Comparison of ENCODE assay signal across 8 cellular contexts in the genomic region with DNA sequence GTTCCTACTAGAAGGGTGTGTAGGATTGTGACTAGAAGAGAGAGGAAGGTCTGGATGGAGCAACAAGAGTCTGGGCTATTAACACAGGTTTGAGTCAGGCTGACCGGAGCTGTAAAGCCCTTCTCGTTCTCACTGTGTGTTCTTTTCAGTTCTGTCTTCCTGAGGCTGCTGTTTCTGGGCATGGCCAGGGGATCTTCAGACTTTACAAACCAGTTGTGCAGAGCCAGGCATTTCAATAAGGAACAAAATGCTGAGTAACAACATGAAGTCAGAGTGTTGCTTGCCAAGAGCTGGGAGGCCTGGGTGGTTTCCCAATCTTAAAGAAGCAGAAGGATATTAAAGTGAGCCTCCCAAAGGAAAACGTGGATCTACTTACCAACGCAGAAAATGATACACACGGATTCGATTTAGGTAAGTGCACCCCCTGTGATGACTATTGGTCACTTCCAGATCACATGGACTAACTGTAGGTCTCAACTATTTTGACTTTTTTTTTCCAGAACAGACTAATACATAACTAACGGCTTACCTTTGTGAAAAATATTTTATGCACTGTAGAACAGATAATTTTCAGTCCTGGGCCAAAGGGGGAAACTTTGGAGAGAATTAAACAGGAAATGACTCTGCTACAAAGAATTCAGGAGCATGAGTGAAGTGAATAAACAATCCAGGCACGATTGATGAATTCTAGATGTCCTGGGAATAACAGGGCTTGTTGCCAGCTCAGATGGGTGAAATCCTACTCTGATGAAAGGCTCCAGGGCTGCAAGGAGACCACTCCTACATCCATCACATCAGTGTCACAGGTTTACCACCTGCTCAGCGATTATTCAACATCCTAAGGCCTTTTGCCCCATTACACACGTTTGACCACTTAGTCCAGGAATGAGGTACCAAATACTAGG.
A peak's percentile ranks its signal among the peaks of the same experiment; 100 is the strongest.
DNase-seq lines count a peak whose midpoint lies in the region; ATAC-seq and TF ChIP-seq lines count a peak whose summit lies in the region.

No MANE protein-coding gene starts in this region.

- ATAC-seq in GM23338 (peak; percentile 37; the same call in 2 of the 3 replicates), HG02938 (IDR thresholded peaks at IDR 0.05; ENCODE audit: unreplicated experiment) (no peak)

- no peaks in the 10 kb centered on the region for H3K9me3 ChIP-seq in esophagus muscularis mucosa

- no peaks in the 10 kb centered on the region for H3K27me3 ChIP-seq in GM23338 (ENCODE audit: insufficient read depth)
- no peaks in the 10 kb centered on the region for H3K27me3 ChIP-seq in esophagus muscularis mucosa

- no peaks in the 10 kb centered on the region for H3K79me2 ChIP-seq in GM23338 (replicated peaks; ENCODE audit: insufficient read depth)

- no peaks in the 10 kb centered on the region for H4K20me1 ChIP-seq in GM23338 (replicated peaks; ENCODE audit: insufficient read depth)

- peak overlapping the region; percentile 91 for H2AFZ ChIP-seq in GM23338

- peak; percentile 10 for DNase-seq in 8988T
- DNase-seq in GM23338 (ENCODE audit: low spot score): no peak
- DNase-seq in RKO (ENCODE audit: low spot score): peak; percentile 26
- peak; percentile 95 for DNase-seq in esophagus muscularis mucosa (ENCODE audit: extremely low spot score)
- no peak for DNase-seq in nephron progenitor cell
- DNase-seq in T-helper 2 cell treated with Interferon-gamma antibody and Interleukin-4, amounts not matched to agents 5 μg/mL and 100 μg/mL, for 36 hours (ENCODE audit: low spot score): no peak
- DNase-seq in retina: no peak

- H3K36me3 Mint-ChIP-seq in GM23338 (ENCODE audit: low read depth) (no peaks in the 10 kb centered on the region), nephron progenitor cell (ENCODE audit: low read depth) (no peaks in the 10 kb centered on the region)
- H3K36me3 Mint-ChIP-seq in T-helper 2 cell treated with Interferon-gamma antibody and Interleukin-4, amounts not matched to agents 5 μg/mL and 100 μg/mL, for 36 hours (ENCODE audit: low read depth): no peaks in the 10 kb centered on the region

- H3K9me3 Mint-ChIP-seq in GM23338: no peaks in the 10 kb centered on the region
- H3K9me3 Mint-ChIP-seq in nephron progenitor cell: no peaks in the 10 kb centered on the region
- no peaks in the 10 kb centered on the region for H3K9me3 Mint-ChIP-seq in T-helper 2 cell treated with Interferon-gamma antibody and Interleukin-4, amounts not matched to agents 5 μg/mL and 100 μg/mL, for 36 hours

- no peak for TF ChIP-seq EP300 in esophagus muscularis mucosa (IDR thresholded peaks at IDR 0.05)

- H3K27ac ChIP-seq in GM23338 (ENCODE audit: low read depth): no peak overlapping the region
- peak overlapping the region; percentile 76 to 84 (median 79) for H3K27ac ChIP-seq in esophagus muscularis mucosa (replicated peaks in 1 of 4)

- H3F3A ChIP-seq in GM23338 (replicated peaks; ENCODE audit: low read depth): no peaks in the 10 kb centered on the region

- H3K9me2 ChIP-seq in GM23338 (ENCODE audit: insufficient read depth): no peaks in the 10 kb centered on the region; the same call in 1 of the 2 replicates

- H3K4me3 ChIP-seq in GM23338 (no peak overlapping the region), esophagus muscularis mucosa (peak overlapping the region; percentile 1 to 32 (median 12))

- H3K4me3 Mint-ChIP-seq in GM23338 (no peak overlapping the region), nephron progenitor cell (no peak overlapping the region)
- no peak overlapping the region for H3K4me3 Mint-ChIP-seq in T-helper 2 cell treated with Interferon-gamma antibody and Interleukin-4, amounts not matched to agents 5 μg/mL and 100 μg/mL, for 36 hours

- H3K27me3 Mint-ChIP-seq in GM23338 (ENCODE audit: insufficient read depth, low read depth, poor library complexity) (peaks cover 2% of the 10 kb centered on the region), nephron progenitor cell (ENCODE audit: low read depth, poor library complexity) (peaks cover 4% of the 10 kb centered on the region)
- peaks cover 20% of the 10 kb centered on the region for H3K27me3 Mint-ChIP-seq in T-helper 2 cell treated with Interferon-gamma antibody and Interleukin-4, amounts not matched to agents 5 μg/mL and 100 μg/mL, for 36 hours (ENCODE audit: low read depth)

- H3K27ac Mint-ChIP-seq in GM23338 (peak overlapping the region; percentile 79; the same call in 1 of the 2 replicates), nephron progenitor cell (peak overlapping the region; percentile 78)
- no peak overlapping the region for H3K27ac Mint-ChIP-seq in T-helper 2 cell treated with Interferon-gamma antibody and Interleukin-4, amounts not matched to agents 5 μg/mL and 100 μg/mL, for 36 hours

- H3K4me2 ChIP-seq in GM23338: no peak overlapping the region

- peaks cover 7% of the 10 kb centered on the region; the same call in 2 of the 3 replicates for H3K4me1 Mint-ChIP-seq in GM23338
- peaks cover 13% of the 10 kb centered on the region for H3K4me1 Mint-ChIP-seq in nephron progenitor cell
- H3K4me1 Mint-ChIP-seq in T-helper 2 cell treated with Interferon-gamma antibody and Interleukin-4, amounts not matched to agents 5 μg/mL and 100 μg/mL, for 36 hours (ENCODE audit: low read depth): peaks cover 26% of the 10 kb centered on the region

- intact Hi-C loops in esophagus muscularis mucosa (cut with DNase I): loop anchor here (2.0 to 10.0 kb wide), 2 partner anchors 129 to 219 kb away; no protein-coding TSS in a partner anchor

- TF ChIP-seq POLR2A in esophagus muscularis mucosa (IDR thresholded peaks at IDR 0.05; ENCODE audit: low read depth): no peak

- 14% methylated on average over 10 of the region's 10 CpGs for WGBS in esophagus muscularis mucosa

- H3K36me3 ChIP-seq in GM23338 (ENCODE audit: insufficient read depth): no peaks in the 10 kb centered on the region
- H3K36me3 ChIP-seq in esophagus muscularis mucosa: no peaks in the 10 kb centered on the region

- 0 out of 2 replicates have a peak, but pooled peaks cover 9% of the 10 kb centered on the region for H3K4me1 ChIP-seq in GM23338 (ENCODE audit: insufficient read depth)
- peaks cover 36 to 56% (median 39%) of the 10 kb centered on the region in 4 donors for H3K4me1 ChIP-seq in esophagus muscularis mucosa

- no peak for TF ChIP-seq CTCF in GM23338 (conservative IDR thresholded peaks at IDR 0.05; ENCODE audit: low read depth in 2 of 2)
- TF ChIP-seq CTCF in esophagus muscularis mucosa (IDR thresholded peaks at IDR 0.05): no peak
- TF ChIP-seq CTCF in nephron progenitor cell (IDR thresholded peaks at IDR 0.05): no peak

TF ChIP-seq in GM23338, 12 proteins besides CTCF, POLR2A, EP300 and RAD21 (continues in another document):
- TF ChIP-seq EZH2 (IDR thresholded peaks at IDR 0.05; ENCODE audit: low read depth, unreplicated experiment): no peak
- TF ChIP-seq STAT1 (IDR thresholded peaks at IDR 0.05; ENCODE audit: unreplicated experiment): no peak
- TF ChIP-seq POLR2AphosphoS5 (IDR thresholded peaks at IDR 0.05; ENCODE audit: low read depth): no peak
- no peak for TF ChIP-seq ZNF331 (CRISPR knock-in tag; IDR thresholded peaks at IDR 0.05; ENCODE audit: low read depth)

Comparison
In these comparisons a context has a peak if more than half of its experiments do, and no peak if none do; other contexts are left out.
1. DNase-seq: peak in 8988T (single experiment), RKO (single experiment) and esophagus muscularis mucosa (single experiment); none in GM23338 (single experiment), nephron progenitor cell (single experiment), T-helper 2 cell treated with Interferon-gamma antibody and Interleukin-4, amounts not matched to agents 5 μg/mL and 100 μg/mL, for 36 hours (single experiment) and retina (single experiment).